In the genomic region with DNA sequence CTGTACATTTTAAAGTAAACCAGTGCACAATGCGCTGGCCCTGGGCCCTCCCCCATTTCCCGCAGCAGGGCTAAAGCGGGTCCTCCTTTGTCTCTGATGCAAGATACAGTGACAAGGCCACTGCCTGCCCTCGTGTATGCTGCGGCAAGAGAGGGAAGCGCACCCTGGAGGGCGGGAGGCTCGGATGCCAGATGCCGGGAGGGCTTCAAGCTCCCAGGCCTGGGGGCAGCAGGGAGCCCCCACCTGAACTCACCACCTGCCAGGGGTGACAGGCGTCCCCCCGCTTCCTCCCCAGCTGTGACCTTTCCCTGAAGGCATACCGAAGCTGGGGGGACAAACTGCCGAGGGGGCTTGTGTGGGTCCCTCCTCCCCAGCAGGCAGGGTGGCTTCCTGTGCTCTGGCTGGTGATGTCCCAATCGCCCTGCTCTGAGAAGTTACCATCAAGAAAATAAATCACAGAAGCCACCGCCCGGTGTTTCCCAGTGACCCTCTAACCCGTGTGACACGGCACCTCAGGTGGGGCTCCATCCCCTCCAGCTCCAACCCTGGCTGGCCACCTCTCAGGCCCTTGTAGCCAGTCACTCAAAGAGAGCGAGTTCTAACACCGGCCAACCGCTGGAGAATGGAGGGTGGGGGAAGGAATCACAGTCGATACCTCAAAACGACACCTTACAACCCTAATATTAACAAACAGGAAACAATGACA, we compare ENCODE assay signal across 19 cellular contexts.
"Had no signal": no experiment of that assay in that cellular context is flagged by ENCODE, and none has a peak within 500 bp of the region (broad histone marks: within the 10 kb centered on the region; RNA-seq: fewer than 3 reads in every experiment).

No MANE protein-coding gene starts in this region.

- H3K27ac ChIP-seq: ascending aorta, foreskin keratinocyte, heart left ventricle, right atrium auricular region, transverse colon had no signal

- H3K27me3 ChIP-seq: ascending aorta, heart left ventricle, right atrium auricular region, transverse colon had no signal

- H3K9me3 Mint-ChIP-seq: activated CD4-positive, alpha-beta memory T cell treated with anti-CD3 and anti-CD28 coated beads for 36 hours; activated naive CD8-positive, alpha-beta T cell treated with anti-CD3 and anti-CD28 coated beads for 36 hours; activated T-cell treated with anti-CD3 and anti-CD28 coated beads, Interleukin-2, amount 50 U/mL, for 4 hours; stimulated activated effector memory CD8-positive, alpha-beta T cell treated with anti-CD3 and anti-CD28 coated beads, Interleukin-12 subunit alpha, Interleukin-12 subunit beta, amount 100 ng/mL, for 72 hours had no signal

- H3K4me3 ChIP-seq: ascending aorta, heart left ventricle, right atrium auricular region, transverse colon had no signal

- ATAC-seq: activated T-cell treated with anti-CD3 and anti-CD28 coated beads, Interleukin-2, amount 50 U/mL, for 4 hours; foreskin keratinocyte; heart left ventricle; left ventricle myocardium superior; stimulated activated effector memory CD8-positive, alpha-beta T cell treated with anti-CD3 and anti-CD28 coated beads, Interleukin-12 subunit alpha, Interleukin-12 subunit beta, amount 100 ng/mL, for 72 hours had no signal

- H3K4me1 ChIP-seq: foreskin keratinocyte had no signal

- H3K9me3 ChIP-seq: ascending aorta, heart left ventricle, right atrium auricular region, transverse colon had no signal

- FAIRE-seq: bronchial epithelial cell, colon, endothelial cell of umbilical vein, small intestine had no signal

- H3K4me3 Mint-ChIP-seq: activated CD4-positive, alpha-beta memory T cell treated with anti-CD3 and anti-CD28 coated beads for 36 hours; activated naive CD8-positive, alpha-beta T cell treated with anti-CD3 and anti-CD28 coated beads for 36 hours; activated T-cell treated with anti-CD3 and anti-CD28 coated beads, Interleukin-2, amount 50 U/mL, for 4 hours; stimulated activated effector memory CD8-positive, alpha-beta T cell treated with anti-CD3 and anti-CD28 coated beads, Interleukin-12 subunit alpha, Interleukin-12 subunit beta, amount 100 ng/mL, for 72 hours had no signal

- H3K36me3 ChIP-seq: right atrium auricular region, transverse colon had no signal

- H3K27ac Mint-ChIP-seq: activated CD4-positive, alpha-beta memory T cell treated with anti-CD3 and anti-CD28 coated beads for 36 hours; stimulated activated effector memory CD8-positive, alpha-beta T cell treated with anti-CD3 and anti-CD28 coated beads, Interleukin-12 subunit alpha, Interleukin-12 subunit beta, amount 100 ng/mL, for 72 hours had no signal

- H3K27me3 Mint-ChIP-seq: activated CD4-positive, alpha-beta memory T cell treated with anti-CD3 and anti-CD28 coated beads for 36 hours; activated naive CD8-positive, alpha-beta T cell treated with anti-CD3 and anti-CD28 coated beads for 36 hours had no signal

- DNase-seq: activated CD4-positive, alpha-beta memory T cell treated with anti-CD3 and anti-CD28 coated beads for 36 hours; activated CD4-positive, alpha-beta T cell treated with anti-CD3 and anti-CD28 coated beads for 1 hour; activated gamma-delta T cell treated with Interleukin-2 at 50 U/mL for 16 hours; activated naive CD8-positive, alpha-beta T cell treated with anti-CD3 and anti-CD28 coated beads for 36 hours; activated T-cell treated with anti-CD3 and anti-CD28 coated beads, Interleukin-2, amount 50 U/mL, for 4 hours; foreskin keratinocyte; heart left ventricle; islet precursor cell; left ventricle myocardium superior; small intestine; substantia nigra; SW 1271; transverse colon had no signal
